ENCODE assay signal across 17 cellular contexts in the genomic region with DNA sequence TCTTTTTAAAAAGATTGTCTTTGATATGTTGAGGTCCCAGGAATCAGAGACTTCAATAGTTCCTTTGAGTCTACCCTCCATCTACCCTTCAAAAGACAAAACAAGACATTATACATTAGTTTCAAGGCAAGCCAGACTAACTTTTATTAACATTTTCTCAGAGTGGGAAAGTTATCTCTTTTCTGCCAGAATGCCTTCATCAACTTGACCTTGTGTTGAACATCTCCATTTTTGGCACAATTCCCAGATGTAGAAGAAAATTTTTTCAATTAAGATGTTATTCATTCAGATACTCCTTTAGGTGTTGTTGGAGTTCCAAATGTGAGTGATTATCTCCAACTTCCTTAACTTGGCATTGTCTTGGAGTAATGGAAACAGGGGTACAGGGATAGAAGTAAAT. TPM values are rescaled to one million over a fixed set of nuclear protein-coding genes. Genes with fewer than 3 reads are reported as not detected.
A peak's percentile ranks its signal among the peaks of the same experiment; 100 is the strongest.
DNase-seq lines count a peak whose midpoint lies in the region; ATAC-seq and TF ChIP-seq lines count a peak whose summit lies in the region.
"Had no signal": no experiment of that assay in that cellular context is flagged by ENCODE, and none has a peak within 500 bp of the region (broad histone marks: within the 10 kb centered on the region; RNA-seq: fewer than 3 reads in every experiment).

No MANE protein-coding gene starts in this region.

- H3K27ac ChIP-seq in GM23248 (no peak overlapping the region), osteoblast (ENCODE audit: low read depth, low read length) (no peak overlapping the region), aorta (ENCODE audit: low read depth in 1 of 2, low read length in 2 of 2) (no peak overlapping the region)
- H3K27ac ChIP-seq: BLaER1, SK-N-MC had no signal

- no peaks in the 10 kb centered on the region for H3F3A ChIP-seq in GM23248 (ENCODE audit: insufficient read depth)

- intact Hi-C loops in aorta (cut with DNase I): no loop called here

- no peaks in the 10 kb centered on the region; the same call in 1 of the 2 replicates for H4K20me1 ChIP-seq in GM23248 (ENCODE audit: insufficient read depth)
- peaks cover 5% of the 10 kb centered on the region for H4K20me1 ChIP-seq in osteoblast (ENCODE audit: insufficient read depth, low read length)
- H4K20me1 ChIP-seq: BLaER1 had no signal

- H3K4me1 ChIP-seq in GM23248 (ENCODE audit: insufficient read depth) (no peaks in the 10 kb centered on the region), osteoblast (ENCODE audit: insufficient read depth, low read length) (peaks cover 2% of the 10 kb centered on the region), aorta (ENCODE audit: control insufficient read depth in 1 of 2, insufficient read depth in 2 of 2, low read length in 2 of 2) (no peaks in the 10 kb centered on the region)
- H3K4me1 ChIP-seq: BLaER1 had no signal

- H3K9me2 ChIP-seq in GM23248 (ENCODE audit: insufficient read depth): no peaks in the 10 kb centered on the region

- H3K4me2 ChIP-seq in GM23248 (ENCODE audit: unreplicated experiment) (no peak overlapping the region), osteoblast (ENCODE audit: insufficient read depth, low read length) (no peak overlapping the region)
- H3K4me2 ChIP-seq: BLaER1 had no signal

- peaks cover 11% of the 10 kb centered on the region in 2 donors for H3K36me3 Mint-ChIP-seq in activated naive CD4-positive, alpha-beta T cell treated with anti-CD3 and anti-CD28 coated beads, Interleukin-2, amount 50 U/mL, for 72 hours

- no peak overlapping the region for H3K27ac Mint-ChIP-seq in activated naive CD4-positive, alpha-beta T cell treated with anti-CD3 and anti-CD28 coated beads, Interleukin-2, amount 50 U/mL, for 72 hours

- H3K9ac ChIP-seq in GM23248: no peak overlapping the region
- H3K9ac ChIP-seq: BLaER1 had no signal

- ATAC-seq in aorta (ENCODE audit: low FRiP score): no peak
- ATAC-seq in activated naive CD4-positive, alpha-beta T cell treated with anti-CD3 and anti-CD28 coated beads, Interleukin-2, amount 50 U/mL, for 72 hours: no peak
- ATAC-seq: GM12878, Right ventricle myocardium inferior had no signal

- TF ChIP-seq CTCF in AG10803 (conservative IDR thresholded peaks at IDR 0.05; ENCODE audit: low read length) (no peak), astrocyte of the spinal cord (IDR thresholded peaks at IDR 0.05; ENCODE audit: low read depth, low read length) (no peak), fibroblast of pulmonary artery (IDR thresholded peaks at IDR 0.05; ENCODE audit: low read length, missing control alignments) (no peak), osteoblast (IDR thresholded peaks at IDR 0.05; ENCODE audit: extremely low read depth, low read depth, low read length) (no peak)

- no peak overlapping the region for H3K4me3 ChIP-seq in AG10803 (ENCODE audit: low read length)
- H3K4me3 ChIP-seq in GM23248: no peak overlapping the region
- H3K4me3 ChIP-seq in astrocyte of the spinal cord (ENCODE audit: low read depth, low read length): no peak overlapping the region
- H3K4me3 ChIP-seq in fibroblast of pulmonary artery (replicated peaks; ENCODE audit: low read depth, low read length): no peak overlapping the region
- H3K4me3 ChIP-seq in osteoblast (ENCODE audit: insufficient read depth, low read length): no peak overlapping the region
- no peak overlapping the region for H3K4me3 ChIP-seq in aorta (ENCODE audit: low read length in 2 of 2)
- H3K4me3 ChIP-seq: BLaER1, GM12878, SK-N-MC had no signal

- H2AFZ ChIP-seq in GM23248: no peak overlapping the region
- no peak overlapping the region for H2AFZ ChIP-seq in osteoblast (ENCODE audit: low read length)

- H3K36me3 ChIP-seq in GM23248 (ENCODE audit: low read depth): peaks cover 20% of the 10 kb centered on the region; the same call in 1 of the 2 replicates
- H3K36me3 ChIP-seq in osteoblast (ENCODE audit: insufficient read depth, low read length): peaks cover 12% of the 10 kb centered on the region
- H3K36me3 ChIP-seq in aorta (ENCODE audit: control insufficient read depth in 1 of 2, insufficient read depth in 2 of 2, low read length in 1 of 2): no peaks in the 10 kb centered on the region

- H3K79me2 ChIP-seq in GM23248 (ENCODE audit: insufficient read depth) (peaks cover 9% of the 10 kb centered on the region; the same call in 1 of the 2 replicates), osteoblast (ENCODE audit: insufficient read depth, low read length) (no peaks in the 10 kb centered on the region)

- H3K9me3 ChIP-seq in GM23248 (ENCODE audit: low read depth): no peaks in the 10 kb centered on the region
- H3K9me3 ChIP-seq in osteoblast (ENCODE audit: low read depth, low read length): peaks cover 6% of the 10 kb centered on the region
- H3K9me3 ChIP-seq in aorta (ENCODE audit: control insufficient read depth, low read length): no peaks in the 10 kb centered on the region

- DNase-seq in AG10803 (ENCODE audit: low read depth): peak; percentile 10
- peak; percentile 13 for DNase-seq in GM23248
- DNase-seq in astrocyte of the spinal cord (ENCODE audit: low read depth, low spot score): peak; percentile 16
- peak; percentile 31 for DNase-seq in fibroblast of pulmonary artery (ENCODE audit: low read depth)
- DNase-seq in osteoblast (ENCODE audit: insufficient read length, low spot score, missing footprints): no peak
- DNase-seq in aorta: no peak
- no peak for DNase-seq in activated naive CD4-positive, alpha-beta T cell treated with anti-CD3 and anti-CD28 coated beads, Interleukin-2, amount 50 U/mL, for 72 hours (ENCODE audit: low spot score in 2 of 2)
- DNase-seq: DMS53, H7, NCI-H1417 treated with DMSO at 0.1 percent for 48 hours, NCI-H2029, NCI-H345, NCI-H526 treated with DMSO at 0.1 percent for 48 hours had no signal

- no peaks in the 10 kb centered on the region for H3K27me3 ChIP-seq in GM23248 (replicated peaks; ENCODE audit: insufficient read depth)
- H3K27me3 ChIP-seq in osteoblast (ENCODE audit: insufficient read depth, low read length): no peaks in the 10 kb centered on the region
- no peaks in the 10 kb centered on the region for H3K27me3 ChIP-seq in aorta (ENCODE audit: control insufficient read depth in 1 of 2, insufficient read depth in 2 of 2, low read length in 1 of 2)
- H3K27me3 ChIP-seq: BLaER1 had no signal

- peaks cover 0 to 8% of the 10 kb centered on the region in 2 donors for H3K9me3 Mint-ChIP-seq in activated naive CD4-positive, alpha-beta T cell treated with anti-CD3 and anti-CD28 coated beads, Interleukin-2, amount 50 U/mL, for 72 hours

- in situ Hi-C loops in GM23248 (cut with MboI): no loop called here
- in situ Hi-C loops in astrocyte of the spinal cord (cut with HindIII; ENCODE audit: low sequenced_read_pairs): no loop called here

RNA-seq across cellular contexts. Expression of a gene that starts 59.1 kb away (rescaled TPM):
- 7.0 and 11.1 TPM in 2 replicates for total RNA-seq in GM23248 (2014; rRNA removed; shearing (Covaris generic))
- 2.5 and 3.5 TPM in 2 replicates for polyA plus RNA-seq in GM23248 (2016; fragmentation: Nextera tagmentation; extraction: Ambion mirVana)
- total RNA-seq in osteoblast: 14.1 and 14.8 TPM in 2 replicates
- total RNA-seq in aorta: 10 to 100 TPM; 19.4 to 23.4 TPM
- 1 to 10 TPM; 4.9 to 9.2 TPM for polyA plus RNA-seq in aorta
- total RNA-seq in activated naive CD4-positive, alpha-beta T cell treated with anti-CD3 and anti-CD28 coated beads, Interleukin-2, amount 50 U/mL, for 72 hours: 10 to 100 TPM; 15.6 to 21.7 TPM

Comparison
In these comparisons a context has a peak if more than half of its experiments do, and no peak if none do; other contexts are left out.
1. DNase-seq: peak in AG10803 (single experiment), GM23248 (single experiment), astrocyte of the spinal cord (single experiment) and fibroblast of pulmonary artery (single experiment); none in osteoblast (single experiment), aorta (0 of 2) and activated naive CD4-positive, alpha-beta T cell treated with anti-CD3 and anti-CD28 coated beads, Interleukin-2, amount 50 U/mL, for 72 hours (0 of 2).